8 cellular contexts compared by ENCODE assay signal in genomic region chr17:2592974-2593845, GRCh38. TPM values are rescaled to one million over a fixed set of nuclear protein-coding genes. Genes with fewer than 3 reads are reported as not detected.
DNase-seq lines count a peak whose midpoint lies in the region; ATAC-seq and TF ChIP-seq lines count a peak whose summit lies in the region.

PAFAH1B1 (plus strand) TSS chr17:2593654; CDS start chr17:2638289, 44,635 bp downstream.

- intact Hi-C loops in activated T-helper 2 cell treated with anti-CD3 and anti-CD28 coated beads, Interferon-gamma antibody, Interleukin-2, Interleukin-4, amounts not matched to agents 10 μg/mL and 5 μg/mL and 100 μg/mL, durations not matched to agents 14 hours and 24 hours and 36 hours (cut with micrococcal nuclease), result loop anchor here (2.0 to 5.0 kb wide), 3 partner anchors 82 to 191 kb away; partner anchors contain the start of genes METTL16 and MNT

- no peaks in the 10 kb centered on the region for H3K36me3 ChIP-seq in KMS-11 (ENCODE audit: insufficient read depth)
- H3K36me3 ChIP-seq in RWPE2 (ENCODE audit: low read depth), result peaks cover 10% of the 10 kb centered on the region

- peak within 1 kb of the TSS; percentile 92 for H3K9ac ChIP-seq in KMS-11

- TF ChIP-seq CTCF in KMS-11 (conservative IDR thresholded peaks at IDR 0.05; ENCODE audit: low read depth, low read length) (no peak), RWPE2 (IDR thresholded peaks at IDR 0.05; ENCODE audit: poor library complexity, severe bottlenecking) (peak; percentile 38)

- peak within 1 kb of the TSS; percentile 81 for H2AFZ ChIP-seq in KMS-11 (ENCODE audit: low read depth)

- H3K36me3 Mint-ChIP-seq in activated T-helper 2 cell treated with anti-CD3 and anti-CD28 coated beads, Interferon-gamma antibody, Interleukin-2, Interleukin-4, amounts not matched to agents 10 μg/mL and 5 μg/mL and 100 μg/mL, durations not matched to agents 14 hours and 24 hours and 36 hours (ENCODE audit: low read depth), result peaks cover 17% of the 10 kb centered on the region
- H3K36me3 Mint-ChIP-seq in natural killer cell treated with Interleukin-12 subunit alpha and Interleukin-12 subunit beta and Interleukin-15 and Interleukin-18, amount 100 ng/mL, for 72 hours, result peaks cover 6% of the 10 kb centered on the region

- no peaks in the 10 kb centered on the region for H3K9me3 ChIP-seq in RWPE2 (ENCODE audit: severe bottlenecking)

- H3K27ac ChIP-seq in KMS-11 (peak within 1 kb of the TSS; percentile 92), RWPE2 (ENCODE audit: poor library complexity, severe bottlenecking) (peak within 1 kb of the TSS; percentile 88)

- H3K4me3 ChIP-seq in KMS-11 (IDR thresholded peaks at IDR 0.05; ENCODE audit: insufficient read depth, low read depth, low read length), result no peak within 1 kb of the TSS
- H3K4me3 ChIP-seq in RWPE2 (ENCODE audit: severe bottlenecking), result peak within 1 kb of the TSS; percentile 95

- H3K27me3 ChIP-seq in KMS-11 (ENCODE audit: insufficient read depth, low read depth) (no peaks in the 10 kb centered on the region), RWPE2 (ENCODE audit: insufficient read depth, poor library complexity, severe bottlenecking) (no peaks in the 10 kb centered on the region)

- H4K20me1 ChIP-seq in KMS-11 (ENCODE audit: insufficient read depth), result 0 out of 2 replicates have a peak, but pooled peaks cover 15% of the 10 kb centered on the region

- peaks cover 3% of the 10 kb centered on the region for H3K27me3 Mint-ChIP-seq in activated T-helper 2 cell treated with anti-CD3 and anti-CD28 coated beads, Interferon-gamma antibody, Interleukin-2, Interleukin-4, amounts not matched to agents 10 μg/mL and 5 μg/mL and 100 μg/mL, durations not matched to agents 14 hours and 24 hours and 36 hours (ENCODE audit: low read depth)
- H3K27me3 Mint-ChIP-seq in natural killer cell treated with Interleukin-12 subunit alpha and Interleukin-12 subunit beta and Interleukin-15 and Interleukin-18, amount 100 ng/mL, for 72 hours, result no peaks in the 10 kb centered on the region

- DNase-seq in DMS79 treated with DMSO at 0.1 percent for 48 hours (lab: John Stamatoyannopoulos, UW), result peak; percentile 89
- peak; percentile 83 for DNase-seq in RWPE2 (ENCODE audit: low spot score)
- DNase-seq in activated T-helper 2 cell treated with anti-CD3 and anti-CD28 coated beads, Interferon-gamma antibody, Interleukin-2, Interleukin-4, amounts not matched to agents 10 μg/mL and 5 μg/mL and 100 μg/mL, durations not matched to agents 14 hours and 24 hours and 36 hours (ENCODE audit: low spot score), result peak; percentile 93
- peak; percentile 60 for DNase-seq in fibroblast of peridontal ligament (ENCODE audit: extremely low read depth)
- peak; percentile 98 for DNase-seq in natural killer cell treated with Interleukin-12 subunit alpha and Interleukin-12 subunit beta and Interleukin-15 and Interleukin-18, amount 100 ng/mL, for 72 hours (ENCODE audit: low spot score)
- peak; percentile 98 for DNase-seq in stimulated activated naive CD8-positive, alpha-beta T cell treated with anti-CD3 and anti-CD28 coated beads, Interleukin-15, Interleukin-2, amounts not matched to agents 100 U/mL and 50 U/mL, for 24 hours

- H3K4me1 Mint-ChIP-seq in activated T-helper 2 cell treated with anti-CD3 and anti-CD28 coated beads, Interferon-gamma antibody, Interleukin-2, Interleukin-4, amounts not matched to agents 10 μg/mL and 5 μg/mL and 100 μg/mL, durations not matched to agents 14 hours and 24 hours and 36 hours (ENCODE audit: low read depth), result peaks cover 26% of the 10 kb centered on the region
- peaks cover 21 to 28% of the 10 kb centered on the region in 2 donors for H3K4me1 Mint-ChIP-seq in natural killer cell treated with Interleukin-12 subunit alpha and Interleukin-12 subunit beta and Interleukin-15 and Interleukin-18, amount 100 ng/mL, for 72 hours (ENCODE audit: low read depth in 2 of 2)

- peaks cover 43% of the 10 kb centered on the region for H3K79me2 ChIP-seq in KMS-11 (ENCODE audit: insufficient read depth, low read depth)

- ATAC-seq in GM21737 (IDR thresholded peaks at IDR 0.05; ENCODE audit: unreplicated experiment) (peak; percentile 67), RWPE2 (ENCODE audit: low read depth) (peak; percentile 76)
- peak; percentile 91 to 93 for ATAC-seq in natural killer cell treated with Interleukin-12 subunit alpha and Interleukin-12 subunit beta and Interleukin-15 and Interleukin-18, amount 100 ng/mL, for 72 hours
- peak; percentile 86 for ATAC-seq in stimulated activated naive CD8-positive, alpha-beta T cell treated with anti-CD3 and anti-CD28 coated beads, Interleukin-15, Interleukin-2, amounts not matched to agents 100 U/mL and 50 U/mL, for 24 hours

- peak within 1 kb of the TSS; percentile 94 for H3K4me3 Mint-ChIP-seq in activated T-helper 2 cell treated with anti-CD3 and anti-CD28 coated beads, Interferon-gamma antibody, Interleukin-2, Interleukin-4, amounts not matched to agents 10 μg/mL and 5 μg/mL and 100 μg/mL, durations not matched to agents 14 hours and 24 hours and 36 hours (ENCODE audit: low read depth)
- H3K4me3 Mint-ChIP-seq in natural killer cell treated with Interleukin-12 subunit alpha and Interleukin-12 subunit beta and Interleukin-15 and Interleukin-18, amount 100 ng/mL, for 72 hours, result peak within 1 kb of the TSS; percentile 94

- peak within 1 kb of the TSS; percentile 94 for H3K4me2 ChIP-seq in KMS-11

- no peaks in the 10 kb centered on the region for H3K9me3 Mint-ChIP-seq in activated T-helper 2 cell treated with anti-CD3 and anti-CD28 coated beads, Interferon-gamma antibody, Interleukin-2, Interleukin-4, amounts not matched to agents 10 μg/mL and 5 μg/mL and 100 μg/mL, durations not matched to agents 14 hours and 24 hours and 36 hours
- no peaks in the 10 kb centered on the region for H3K9me3 Mint-ChIP-seq in natural killer cell treated with Interleukin-12 subunit alpha and Interleukin-12 subunit beta and Interleukin-15 and Interleukin-18, amount 100 ng/mL, for 72 hours

- peak within 1 kb of the TSS; percentile 91 for H3K27ac Mint-ChIP-seq in activated T-helper 2 cell treated with anti-CD3 and anti-CD28 coated beads, Interferon-gamma antibody, Interleukin-2, Interleukin-4, amounts not matched to agents 10 μg/mL and 5 μg/mL and 100 μg/mL, durations not matched to agents 14 hours and 24 hours and 36 hours
- peak within 1 kb of the TSS; percentile 85 to 92 for H3K27ac Mint-ChIP-seq in natural killer cell treated with Interleukin-12 subunit alpha and Interleukin-12 subunit beta and Interleukin-15 and Interleukin-18, amount 100 ng/mL, for 72 hours

- peaks cover 24% of the 10 kb centered on the region for H3K4me1 ChIP-seq in KMS-11 (ENCODE audit: low read depth, poor library complexity, severe bottlenecking)
- H3K4me1 ChIP-seq in RWPE2 (ENCODE audit: insufficient read depth, poor library complexity, severe bottlenecking), result peaks cover 19% of the 10 kb centered on the region

RNA-seq across cellular contexts. Expression of gene PAFAH1B1, which starts in this region (rescaled TPM):
- 151 and 153 TPM in 2 replicates for total RNA-seq in activated T-helper 2 cell treated with anti-CD3 and anti-CD28 coated beads, Interferon-gamma antibody, Interleukin-2, Interleukin-4, amounts not matched to agents 10 μg/mL and 5 μg/mL and 100 μg/mL, durations not matched to agents 14 hours and 24 hours and 36 hours
- 100 to 1,000 TPM; 192 to 217 TPM for total RNA-seq in natural killer cell treated with Interleukin-12 subunit alpha and Interleukin-12 subunit beta and Interleukin-15 and Interleukin-18, amount 100 ng/mL, for 72 hours
